Comparison of ENCODE assay signal across 12 cellular contexts in the genomic region with DNA sequence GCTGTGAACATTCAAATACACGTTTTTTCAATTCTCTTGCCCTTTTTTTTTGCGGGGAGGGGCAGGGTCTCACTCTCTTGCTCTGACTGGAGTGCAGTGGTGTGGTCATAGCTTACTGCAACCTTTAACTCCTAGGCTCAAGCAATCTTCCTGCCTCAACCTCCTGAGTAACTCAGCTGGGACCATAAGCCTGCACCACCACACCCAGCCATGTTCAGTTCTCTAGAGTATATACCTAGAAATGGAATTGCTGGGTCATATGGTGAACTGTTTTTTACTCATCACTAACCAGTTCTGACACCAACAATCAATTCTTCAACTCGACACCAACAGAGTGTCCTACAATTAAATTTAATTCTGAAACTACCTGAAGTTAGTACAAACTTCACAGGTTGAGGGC.
DNase-seq lines count a peak whose midpoint lies in the region; ATAC-seq and TF ChIP-seq lines count a peak whose summit lies in the region.
"Had no signal": no experiment of that assay in that cellular context is flagged by ENCODE, and none has a peak within 500 bp of the region (broad histone marks: within the 10 kb centered on the region; RNA-seq: fewer than 3 reads in every experiment).

No MANE protein-coding gene starts in this region.

- H3K36me3 Mint-ChIP-seq in effector memory CD8-positive, alpha-beta T cell (ENCODE audit: insufficient read depth), result peaks cover 45% of the 10 kb centered on the region

- no peaks in the 10 kb centered on the region for H3K27me3 Mint-ChIP-seq in effector memory CD8-positive, alpha-beta T cell

- no peak overlapping the region for H2AFZ ChIP-seq in Karpas-422 (ENCODE audit: low read length)

- DNase-seq in right atrium auricular region (ENCODE audit: low spot score) (no peak), left ventricle myocardium superior (no peak), Karpas-422 (no peak), thyroid gland (no peak), Ammon's horn (ENCODE audit: low spot score) (no peak), sciatic nerve (ENCODE audit: low spot score) (no peak)
- DNase-seq in effector memory CD8-positive, alpha-beta T cell, result no peak
- DNase-seq: activated gamma-delta T cell treated with Interleukin-2 at 50 U/mL for 16 hours, NCI-H748 treated with DMSO at 0.1 percent for 48 hours had no signal

- H3K9ac ChIP-seq in Karpas-422 (ENCODE audit: low read length), result no peak overlapping the region

- H3K27ac ChIP-seq in right atrium auricular region (peak overlapping the region; percentile 5 to 23), Karpas-422 (ENCODE audit: low read length) (0 out of 2 replicates have a peak overlapping the region, but pooled peaks have one; percentile 7), thyroid gland (peak overlapping the region; percentile 25 to 54 (median 46))
- H3K27ac ChIP-seq: C4-2B had no signal

- no peaks in the 10 kb centered on the region for H3K9me2 ChIP-seq in Karpas-422 (replicated peaks; ENCODE audit: insufficient read depth, low read length)

- H4K20me1 ChIP-seq in Karpas-422 (ENCODE audit: insufficient read depth, low read depth, low read length), result peaks cover 64% of the 10 kb centered on the region

- WGBS in thyroid gland, 2 donors, result 62 to 71% methylated on average over 3 of the region's 3 CpGs

- H3K27ac Mint-ChIP-seq in effector memory CD8-positive, alpha-beta T cell, result peak overlapping the region; percentile 79 to 86

- H3K36me3 ChIP-seq in right atrium auricular region, result peaks cover 49% of the 10 kb centered on the region
- H3K36me3 ChIP-seq in Karpas-422 (ENCODE audit: insufficient read depth, low read length), result peaks cover 69% of the 10 kb centered on the region
- peaks cover 11 to 14% of the 10 kb centered on the region in 2 donors for H3K36me3 ChIP-seq in thyroid gland

- intact Hi-C loops in left ventricle myocardium superior (cut with micrococcal nuclease), result no loop called here
- intact Hi-C loops in thyroid gland (cut with DNase I), result no loop called here
- intact Hi-C loops in sciatic nerve (cut with DNase I), result no loop called here

- peaks cover 0 to 97% of the 10 kb centered on the region in 2 donors for H3K4me1 ChIP-seq in right atrium auricular region
- peaks cover 79% of the 10 kb centered on the region for H3K4me1 ChIP-seq in Karpas-422 (ENCODE audit: low read length)
- peaks cover 69 to 86% of the 10 kb centered on the region in 2 donors for H3K4me1 ChIP-seq in thyroid gland

- no peaks in the 10 kb centered on the region for H3K9me3 Mint-ChIP-seq in effector memory CD8-positive, alpha-beta T cell
- H3K9me3 Mint-ChIP-seq: nephron had no signal

- no peaks in the 10 kb centered on the region for H3K27me3 ChIP-seq in right atrium auricular region
- H3K27me3 ChIP-seq in Karpas-422 (ENCODE audit: low read length), result no peaks in the 10 kb centered on the region
- no peaks in the 10 kb centered on the region for H3K27me3 ChIP-seq in thyroid gland

- TF ChIP-seq POLR2A in thyroid gland (IDR thresholded peaks at IDR 0.05), result no peak

- H3K4me1 Mint-ChIP-seq in effector memory CD8-positive, alpha-beta T cell (ENCODE audit: low read depth in 2 of 2), result peaks cover 52 to 72% of the 10 kb centered on the region in 2 donors

- TF ChIP-seq CTCF in right atrium auricular region (IDR thresholded peaks at IDR 0.05) (no peak), thyroid gland (IDR thresholded peaks at IDR 0.05) (no peak)

- H3K4me3 Mint-ChIP-seq in effector memory CD8-positive, alpha-beta T cell, result peak overlapping the region; percentile 40 to 54
- H3K4me3 Mint-ChIP-seq: nephron had no signal

- peaks cover 93% of the 10 kb centered on the region for H3K79me2 ChIP-seq in Karpas-422 (ENCODE audit: low read length)

- H3K4me3 ChIP-seq in right atrium auricular region (no peak overlapping the region), Karpas-422 (ENCODE audit: low read length) (no peak overlapping the region), thyroid gland (replicated peaks in 1 of 3) (no peak overlapping the region)

- H3K9me3 ChIP-seq in right atrium auricular region, result no peaks in the 10 kb centered on the region
- no peaks in the 10 kb centered on the region for H3K9me3 ChIP-seq in Karpas-422 (ENCODE audit: low read length)
- no peaks in the 10 kb centered on the region for H3K9me3 ChIP-seq in thyroid gland

- no peak for ATAC-seq in left ventricle myocardium superior
- ATAC-seq in effector memory CD8-positive, alpha-beta T cell (replicated peaks), result no peak
- ATAC-seq in HG03378 (IDR thresholded peaks at IDR 0.05; ENCODE audit: unreplicated experiment), result no peak
- no peak for ATAC-seq in sciatic nerve

- peak overlapping the region; percentile 43 for H3K4me2 ChIP-seq in Karpas-422 (ENCODE audit: low read depth, low read length, poor library complexity, severe bottlenecking)
